ENCODE assay signal across 8 cellular contexts in genomic region chr12:111598637-111599458, GRCh38. TPM values are rescaled to one million over a fixed set of nuclear protein-coding genes. Genes with fewer than 3 reads are reported as not detected.
A peak's percentile ranks its signal among the peaks of the same experiment; 100 is the strongest.
DNase-seq lines count a peak whose midpoint lies in the region; ATAC-seq and TF ChIP-seq lines count a peak whose summit lies in the region.

Gene ATXN2 (minus strand): TSS chr12:111599315. CDS start chr12:111599034, 281 bp downstream.

- H3F3A ChIP-seq in SU-DHL-6 (ENCODE audit: insufficient read depth), result peaks cover 19% of the 10 kb centered on the region

- peak within 1 kb of the TSS; percentile 96 to 99 (median 98) for H3K27ac Mint-ChIP-seq in IgD-negative memory B cell

- H3K9me3 ChIP-seq in SU-DHL-6 (ENCODE audit: insufficient read depth, low read length), result no peaks in the 10 kb centered on the region

- peak within 1 kb of the TSS; percentile 94 for H3K4me2 ChIP-seq in SU-DHL-6 (ENCODE audit: low read depth, low read length, poor library complexity, severe bottlenecking)

- 0 out of 2 replicates have a peak, but pooled peaks cover 7% of the 10 kb centered on the region for H3K36me3 ChIP-seq in SU-DHL-6 (ENCODE audit: low read length)

- H3K36me3 Mint-ChIP-seq in IgD-negative memory B cell, result no peaks in the 10 kb centered on the region

- peak within 1 kb of the TSS; percentile 81 for H3K27ac ChIP-seq in SU-DHL-6 (ENCODE audit: low read depth, low read length)

- no peaks in the 10 kb centered on the region for H3K9me2 ChIP-seq in SU-DHL-6 (replicated peaks; ENCODE audit: insufficient read depth, low read length)

- H3K9me3 Mint-ChIP-seq in IgD-negative memory B cell, result no peaks in the 10 kb centered on the region

- peaks cover 47% of the 10 kb centered on the region for H3K79me2 ChIP-seq in SU-DHL-6 (ENCODE audit: insufficient read depth, low read length)

- peaks cover 19 to 29% (median 27%) of the 10 kb centered on the region in 3 donors for H3K4me1 Mint-ChIP-seq in IgD-negative memory B cell

- H2AFZ ChIP-seq in SU-DHL-6 (ENCODE audit: low read depth, low read length, severe bottlenecking), result peak within 1 kb of the TSS; percentile 57

- peak; percentile 57 for ATAC-seq in GM21528 (IDR thresholded peaks at IDR 0.05; ENCODE audit: low FRiP score, unreplicated experiment)

- peak within 1 kb of the TSS; percentile 91 to 99 (median 98) for H3K4me3 Mint-ChIP-seq in IgD-negative memory B cell

- H3K27me3 Mint-ChIP-seq in IgD-negative memory B cell, result no peaks in the 10 kb centered on the region

- peak within 1 kb of the TSS; percentile 69 for H3K9ac ChIP-seq in SU-DHL-6 (ENCODE audit: low read length)

- no peak for TF ChIP-seq CTCF in SU-DHL-6 (IDR thresholded peaks at IDR 0.05; ENCODE audit: insufficient read depth, low read length, poor library complexity, severe bottlenecking)

- DNase-seq in DMS153 (lab: John Stamatoyannopoulos, UW) (peak; percentile 57), anterior cingulate cortex (lab: John Stamatoyannopoulos, UW) (peak in 52 of 58 donors; percentile 6 to 91 (median 70)), hepatic stellate cell (ENCODE audit: low spot score) (peak; percentile 88), renal cortical epithelial cell (ENCODE audit: low read depth) (no peak), SKM-1 (lab: John Stamatoyannopoulos, UW; ENCODE audit: unreplicated experiment) (no peak)

- peaks cover 11% of the 10 kb centered on the region for H4K20me1 ChIP-seq in SU-DHL-6 (ENCODE audit: low read depth, low read length)

- no peaks in the 10 kb centered on the region for H3K27me3 ChIP-seq in SU-DHL-6 (ENCODE audit: low read length)

- peak within 1 kb of the TSS; percentile 93 for H3K4me3 ChIP-seq in SU-DHL-6 (ENCODE audit: insufficient read depth, low read length, poor library complexity, severe bottlenecking)

RNA-seq across cellular contexts. Expression of gene ATXN2, which starts in this region (rescaled TPM):
- 25.1 TPM for polyA plus RNA-seq in IgD-negative memory B cell
- 7.8 and 59.4 TPM in 2 replicates for total RNA-seq in renal cortical epithelial cell

Comparison
In these comparisons a context has a peak if more than half of its experiments do, and no peak if none do; other contexts are left out.
1. DNase-seq: peak in DMS153 (single experiment), anterior cingulate cortex (52 of 58) and hepatic stellate cell (single experiment); none in renal cortical epithelial cell (single experiment) and SKM-1 (single experiment).